In the genomic region with DNA sequence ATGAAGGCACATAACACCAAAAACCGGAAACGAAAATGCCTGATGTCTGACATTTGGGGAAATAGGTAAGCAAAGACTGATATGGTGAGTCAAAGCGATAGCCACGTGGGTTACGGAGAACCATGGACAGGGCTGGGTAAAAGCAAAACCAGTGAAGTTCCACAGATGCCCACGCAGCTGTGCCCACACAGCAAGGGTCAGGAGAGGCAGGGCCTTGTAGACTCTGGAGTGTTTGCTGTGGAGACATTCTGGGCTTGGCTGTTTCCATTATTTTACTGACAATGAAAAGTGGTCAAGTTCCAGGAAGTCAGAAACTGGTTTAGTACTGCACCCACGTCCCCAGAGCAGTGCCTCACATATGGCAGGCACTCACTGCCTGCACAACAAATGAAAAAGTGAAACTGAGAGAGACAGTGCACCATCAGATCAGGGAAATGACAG, we compare ENCODE assay signal across 8 cellular contexts.
DNase-seq lines count a peak whose midpoint lies in the region; ATAC-seq and TF ChIP-seq lines count a peak whose summit lies in the region.
"Had no signal": no experiment of that assay in that cellular context is flagged by ENCODE, and none has a peak within 500 bp of the region (broad histone marks: within the 10 kb centered on the region; RNA-seq: fewer than 3 reads in every experiment).

No MANE protein-coding gene starts in this region.

- ATAC-seq in GM19023 (IDR thresholded peaks at IDR 0.05; ENCODE audit: unreplicated experiment) = peak; percentile 63
- peak; percentile 92 for ATAC-seq in HG02588 (IDR thresholded peaks at IDR 0.05; ENCODE audit: unreplicated experiment)
- ATAC-seq: HCT116 had no signal

- TF ChIP-seq POLR2A in NB4 (IDR thresholded peaks at IDR 0.05; ENCODE audit: extremely low read depth, insufficient read length) = no peak

- H3K9me3 Mint-ChIP-seq in CD14-positive monocyte = peaks cover 0 to 6% (median 1%) of the 10 kb centered on the region in 7 donors

- peaks cover 29% of the 10 kb centered on the region for H3K4me1 Mint-ChIP-seq in CD14-positive monocyte

- H3K4me3 ChIP-seq in NB4 (ENCODE audit: low read depth, low read length) = no peak overlapping the region

- no peaks in the 10 kb centered on the region for H3K36me3 Mint-ChIP-seq in CD14-positive monocyte

- H3K4me3 Mint-ChIP-seq in CD14-positive monocyte = no peak overlapping the region

- DNase-seq in NB4 (ENCODE audit: low read depth) = peak; percentile 20
- peak; percentile 3 for DNase-seq in stimulated activated CD8-positive, alpha-beta memory T cell treated with anti-CD3 and anti-CD28 coated beads, Interleukin-12 subunit alpha, Interleukin-12 subunit beta, amount 100 ng/mL, for 24 hours (ENCODE audit: extremely low read depth)
- DNase-seq in globus pallidus (ENCODE audit: low spot score) = no peak
- DNase-seq in NCI-H1436 treated with DMSO at 0.1 percent for 48 hours (lab: John Stamatoyannopoulos, UW) = no peak
- DNase-seq in CD14-positive monocyte (ENCODE audit: low spot score) = no peak

- H3K27me3 Mint-ChIP-seq in CD14-positive monocyte (ENCODE audit: low read depth in 3 of 3) = peaks cover 0 to 2% (median 0%) of the 10 kb centered on the region in 3 donors

- H3K27ac Mint-ChIP-seq in CD14-positive monocyte = no peak overlapping the region

- intact Hi-C loops in CD14-positive monocyte (cut with micrococcal nuclease) = no loop called here

- TF ChIP-seq CTCF in NB4 (IDR thresholded peaks at IDR 0.05; ENCODE audit: low read depth, low read length) (no peak), CD14-positive monocyte (IDR thresholded peaks at IDR 0.05) (no peak)

Comparison
In these comparisons a context has a peak if more than half of its experiments do, and no peak if none do; other contexts are left out.
1. DNase-seq: peak in NB4 (single experiment) and stimulated activated CD8-positive, alpha-beta memory T cell treated with anti-CD3 and anti-CD28 coated beads, Interleukin-12 subunit alpha, Interleukin-12 subunit beta, amount 100 ng/mL, for 24 hours (single experiment); none in globus pallidus (single experiment), NCI-H1436 treated with DMSO at 0.1 percent for 48 hours (single experiment) and CD14-positive monocyte (single experiment).